Comparison of ENCODE assay signal across 8 cellular contexts in genomic region chr21:41169701-41170100, GRCh38. TPM values are rescaled to one million over a fixed set of nuclear protein-coding genes. Genes with fewer than 3 reads are reported as not detected.
A peak's percentile ranks its signal among the peaks of the same experiment; 100 is the strongest.
DNase-seq lines count a peak whose midpoint lies in the region; ATAC-seq and TF ChIP-seq lines count a peak whose summit lies in the region.

No MANE protein-coding gene starts in this region.

- H3K4me3 Mint-ChIP-seq in GM23338 (peak overlapping the region; percentile 69), immature natural killer cell (peak overlapping the region in 3 of 5 donors; percentile 51 to 73 (median 73))

- peak overlapping the region; percentile 84 for H3K4me2 ChIP-seq in GM23338

- no peaks in the 10 kb centered on the region for H3K36me3 ChIP-seq in GM23338 (ENCODE audit: insufficient read depth)
- no peaks in the 10 kb centered on the region for H3K36me3 ChIP-seq in adipocyte (ENCODE audit: control insufficient read depth, insufficient read depth, low read length, severe bottlenecking)

- H3K9me2 ChIP-seq in GM23338 (ENCODE audit: insufficient read depth), result no peaks in the 10 kb centered on the region

- peaks cover 18% of the 10 kb centered on the region; the same call in 1 of the 2 replicates for H3K4me1 ChIP-seq in GM23338 (ENCODE audit: insufficient read depth)
- H3K4me1 ChIP-seq in adipocyte (ENCODE audit: control insufficient read depth, insufficient read depth, low read length), result peaks cover 8% of the 10 kb centered on the region

- H3K4me1 Mint-ChIP-seq in GM23338 (peaks cover 17% of the 10 kb centered on the region), immature natural killer cell (peaks cover 7 to 17% of the 10 kb centered on the region in 2 donors)

- no peaks in the 10 kb centered on the region; the same call in 1 of the 2 replicates for H4K20me1 ChIP-seq in GM23338 (replicated peaks; ENCODE audit: insufficient read depth)

- H3K27me3 Mint-ChIP-seq in GM23338 (ENCODE audit: insufficient read depth, low read depth, poor library complexity) (peaks cover 22% of the 10 kb centered on the region), immature natural killer cell (ENCODE audit: low read depth in 3 of 3) (peaks cover 4 to 13% (median 7%) of the 10 kb centered on the region in 3 donors)

- no peak for TF ChIP-seq CTCF in GM23338 (conservative IDR thresholded peaks at IDR 0.05; ENCODE audit: low read depth in 2 of 2)

- no peaks in the 10 kb centered on the region for H3K9me3 ChIP-seq in adipocyte (ENCODE audit: control insufficient read depth, low read length)

- H3K27ac Mint-ChIP-seq in GM23338 (no peak overlapping the region), immature natural killer cell (no peak overlapping the region)

- H3K27me3 ChIP-seq in GM23338 (ENCODE audit: insufficient read depth) (peaks cover 51% of the 10 kb centered on the region), adipocyte (replicated peaks; ENCODE audit: control insufficient read depth, insufficient read depth, low read length) (no peaks in the 10 kb centered on the region)

- H3K4me3 ChIP-seq in GM23338 (peak overlapping the region; percentile 81; the same call in 1 of the 2 replicates), adipocyte (ENCODE audit: low read length) (peak overlapping the region; percentile 83)

- no peak overlapping the region for H3K9ac ChIP-seq in adipocyte (ENCODE audit: low read length)

- DNase-seq in GM23338 (ENCODE audit: low spot score) (no peak), adipocyte (ENCODE audit: low read depth) (no peak), immature natural killer cell (no peak), sciatic nerve (ENCODE audit: low spot score) (no peak), NCI-H2107 treated with DMSO at 0.1 percent for 48 hours (lab: John Stamatoyannopoulos, UW; ENCODE audit: unreplicated experiment) (no peak), anterior cingulate cortex (lab: John Stamatoyannopoulos, UW) (no peak), NCI-H187 treated with DMSO at 0.1 percent for 48 hours (lab: John Stamatoyannopoulos, UW) (no peak), HPDE6-E6E7 (ENCODE audit: extremely low spot score) (no peak)

- no peak overlapping the region for H2AFZ ChIP-seq in GM23338

- ATAC-seq in GM23338, result no peak
- ATAC-seq in sciatic nerve, result peak; percentile 43

- H3F3A ChIP-seq in GM23338 (replicated peaks; ENCODE audit: low read depth), result no peaks in the 10 kb centered on the region

- peaks cover 3% of the 10 kb centered on the region; the same call in 1 of the 3 replicates for H3K9me3 Mint-ChIP-seq in GM23338
- H3K9me3 Mint-ChIP-seq in immature natural killer cell, result no peaks in the 10 kb centered on the region

- intact Hi-C loops in sciatic nerve (cut with DNase I), result no loop called here

- no peak overlapping the region for H3K27ac ChIP-seq in GM23338 (ENCODE audit: low read depth)

- no peaks in the 10 kb centered on the region for H3K79me2 ChIP-seq in GM23338 (replicated peaks; ENCODE audit: insufficient read depth)

- peaks cover 4% of the 10 kb centered on the region; the same call in 1 of the 3 replicates for H3K36me3 Mint-ChIP-seq in GM23338 (ENCODE audit: low read depth)
- H3K36me3 Mint-ChIP-seq in immature natural killer cell, result peaks cover 0 to 4% (median 0%) of the 10 kb centered on the region in 3 donors

TF ChIP-seq in GM23338, 12 proteins besides CTCF, POLR2A, EP300 and RAD21 (continues in another document):
- no peak for TF ChIP-seq ZNF114 (CRISPR knock-in tag; IDR thresholded peaks at IDR 0.05)
- TF ChIP-seq EZH2 (IDR thresholded peaks at IDR 0.05; ENCODE audit: low read depth, unreplicated experiment), result no peak
- no peak for TF ChIP-seq NANOG (IDR thresholded peaks at IDR 0.05; ENCODE audit: borderline replicate concordance)
- TF ChIP-seq JUNB (IDR thresholded peaks at IDR 0.05; ENCODE audit: unreplicated experiment), result no peak
- TF ChIP-seq POLR2AphosphoS5 (IDR thresholded peaks at IDR 0.05; ENCODE audit: low read depth), result no peak
- no peak for TF ChIP-seq ZNF331 (CRISPR knock-in tag; IDR thresholded peaks at IDR 0.05; ENCODE audit: low read depth)
- TF ChIP-seq ETS1 (IDR thresholded peaks at IDR 0.05), result no peak
- TF ChIP-seq REST (IDR thresholded peaks at IDR 0.05; ENCODE audit: unreplicated experiment), result no peak
- TF ChIP-seq CREB1 (CRISPR knock-in tag; IDR thresholded peaks at IDR 0.05; ENCODE audit: low read depth), result no peak
- TF ChIP-seq STAT1 (IDR thresholded peaks at IDR 0.05; ENCODE audit: unreplicated experiment), result no peak

RNA-seq across cellular contexts. Expression of gene BACE2, which starts 1.7 kb away (rescaled TPM):
- total RNA-seq in GM23338 (2014; rRNA removed; shearing (Covaris generic)), result 6.8 and 7.9 TPM in 2 replicates
- polyA plus RNA-seq in GM23338 (2016; fragmentation: Nextera tagmentation; extraction: Ambion mirVana), result 3.5 and 4.1 TPM in 2 replicates
- polyA plus RNA-seq in immature natural killer cell, result 1 to 10 TPM in 1 of 3 donors, under 1 TPM in 1, not detected in 1; 0.82 to 2.1 TPM
- total RNA-seq in sciatic nerve, result 103 TPM

Comparison
In these comparisons a context has a peak if more than half of its experiments do, and no peak if none do; other contexts are left out.
1. RNA of gene BACE2, which starts 1.7 kb away (total RNA-seq): 103 TPM in sciatic nerve (single experiment); 6.8 to 7.9 TPM in GM23338; every median in the first group is over 10 times any median in the second.